In genomic region chr2:28000287-28000686, GRCh38 we compare ENCODE assay signal across 22 cellular contexts.
A peak's percentile ranks its signal among the peaks of the same experiment; 100 is the strongest.
DNase-seq lines count a peak whose midpoint lies in the region; ATAC-seq and TF ChIP-seq lines count a peak whose summit lies in the region.
"Had no signal": no experiment of that assay in that cellular context is flagged by ENCODE, and none has a peak within 500 bp of the region (broad histone marks: within the 10 kb centered on the region; RNA-seq: fewer than 3 reads in every experiment).

No MANE protein-coding gene starts in this region.

- H3K36me3 Mint-ChIP-seq in activated CD8-positive, alpha-beta memory T cell treated with anti-CD3 and anti-CD28 coated beads, Interleukin-2, amount 10 ng/mL, durations not matched to agents 7 days and 5 days: peaks cover 39% of the 10 kb centered on the region
- H3K36me3 Mint-ChIP-seq in natural killer cell treated with Interleukin-12 subunit alpha and Interleukin-12 subunit beta and Interleukin-15 and Interleukin-18, amount 100 ng/mL, for 72 hours: peaks cover 8% of the 10 kb centered on the region
- no peaks in the 10 kb centered on the region for H3K36me3 Mint-ChIP-seq in natural killer cell
- peaks cover 22% of the 10 kb centered on the region for H3K36me3 Mint-ChIP-seq in stimulated activated effector memory CD8-positive, alpha-beta T cell treated with anti-CD3 and anti-CD28 coated beads, Interleukin-12 subunit alpha, Interleukin-12 subunit beta, amount 100 ng/mL, for 72 hours

- intact Hi-C loops in natural killer cell (cut with micrococcal nuclease): no loop called here

- no peak overlapping the region for H3K27ac Mint-ChIP-seq in activated CD8-positive, alpha-beta memory T cell treated with anti-CD3 and anti-CD28 coated beads, Interleukin-2, amount 10 ng/mL, durations not matched to agents 7 days and 5 days
- H3K27ac Mint-ChIP-seq in natural killer cell treated with Interleukin-12 subunit alpha and Interleukin-12 subunit beta and Interleukin-15 and Interleukin-18, amount 100 ng/mL, for 72 hours: no peak overlapping the region
- no peak overlapping the region for H3K27ac Mint-ChIP-seq in natural killer cell
- H3K27ac Mint-ChIP-seq in stimulated activated effector memory CD8-positive, alpha-beta T cell treated with anti-CD3 and anti-CD28 coated beads, Interleukin-12 subunit alpha, Interleukin-12 subunit beta, amount 100 ng/mL, for 72 hours: no peak overlapping the region
- H3K27ac Mint-ChIP-seq: CD14-positive monocyte; CD4-positive, alpha-beta T cell had no signal

- peaks cover 33% of the 10 kb centered on the region for H3K4me1 Mint-ChIP-seq in activated CD8-positive, alpha-beta memory T cell treated with anti-CD3 and anti-CD28 coated beads, Interleukin-2, amount 10 ng/mL, durations not matched to agents 7 days and 5 days
- peaks cover 13 to 46% of the 10 kb centered on the region in 2 donors for H3K4me1 Mint-ChIP-seq in natural killer cell treated with Interleukin-12 subunit alpha and Interleukin-12 subunit beta and Interleukin-15 and Interleukin-18, amount 100 ng/mL, for 72 hours (ENCODE audit: low read depth in 2 of 2)
- H3K4me1 Mint-ChIP-seq in natural killer cell: peaks cover 18 to 33% of the 10 kb centered on the region in 2 donors
- peaks cover 51% of the 10 kb centered on the region for H3K4me1 Mint-ChIP-seq in stimulated activated effector memory CD8-positive, alpha-beta T cell treated with anti-CD3 and anti-CD28 coated beads, Interleukin-12 subunit alpha, Interleukin-12 subunit beta, amount 100 ng/mL, for 72 hours

- no peak for DNase-seq in activated CD4-positive, CD25-positive, alpha-beta regulatory T cell treated with anti-CD3 and anti-CD28 coated beads, Interleukin-2, amount 50 U/mL, for 72 hours
- no peak for DNase-seq in activated CD8-positive, alpha-beta memory T cell treated with anti-CD3 and anti-CD28 coated beads, Interleukin-2, amount 10 ng/mL, durations not matched to agents 7 days and 5 days
- no peak for DNase-seq in activated CD8-positive, alpha-beta memory T cell treated with anti-CD3 and anti-CD28 coated beads, Interleukin-2, amount 50 U/mL, for 48 hours
- no peak for DNase-seq in natural killer cell treated with Interleukin-12 subunit alpha and Interleukin-12 subunit beta and Interleukin-15 and Interleukin-18, amount 100 ng/mL, for 72 hours (ENCODE audit: low spot score)
- no peak for DNase-seq in natural killer cell
- DNase-seq in stimulated activated effector memory CD8-positive, alpha-beta T cell treated with anti-CD3 and anti-CD28 coated beads, Interleukin-12 subunit alpha, Interleukin-12 subunit beta, amount 100 ng/mL, for 72 hours (ENCODE audit: low spot score in 2 of 2): no peak
- no peak for DNase-seq in activated effector memory CD4-positive, alpha-beta T cell treated with Interleukin-2 at 50 U/mL for 16 hours
- DNase-seq: ACHN; AML-193; BE2C; CD4-positive, alpha-beta T cell; CD8-positive, alpha-beta memory T cell; DMS 273 treated with DMSO at 0.1 percent for 48 hours; DMS79; EL; GDM1; GM23248; H7; HCEC 1CT had no signal

- H3K27me3 Mint-ChIP-seq in activated CD8-positive, alpha-beta memory T cell treated with anti-CD3 and anti-CD28 coated beads, Interleukin-2, amount 10 ng/mL, durations not matched to agents 7 days and 5 days: no peaks in the 10 kb centered on the region
- H3K27me3 Mint-ChIP-seq in natural killer cell treated with Interleukin-12 subunit alpha and Interleukin-12 subunit beta and Interleukin-15 and Interleukin-18, amount 100 ng/mL, for 72 hours: no peaks in the 10 kb centered on the region
- H3K27me3 Mint-ChIP-seq in natural killer cell (ENCODE audit: low read depth in 2 of 2): no peaks in the 10 kb centered on the region
- H3K27me3 Mint-ChIP-seq: CD4-positive, alpha-beta T cell; CD8-positive, alpha-beta memory T cell had no signal

- H3K4me3 Mint-ChIP-seq in activated CD8-positive, alpha-beta memory T cell treated with anti-CD3 and anti-CD28 coated beads, Interleukin-2, amount 10 ng/mL, durations not matched to agents 7 days and 5 days: no peak overlapping the region
- peak overlapping the region; percentile 15 for H3K4me3 Mint-ChIP-seq in natural killer cell treated with Interleukin-12 subunit alpha and Interleukin-12 subunit beta and Interleukin-15 and Interleukin-18, amount 100 ng/mL, for 72 hours
- H3K4me3 Mint-ChIP-seq in natural killer cell: no peak overlapping the region
- no peak overlapping the region for H3K4me3 Mint-ChIP-seq in stimulated activated effector memory CD8-positive, alpha-beta T cell treated with anti-CD3 and anti-CD28 coated beads, Interleukin-12 subunit alpha, Interleukin-12 subunit beta, amount 100 ng/mL, for 72 hours
- H3K4me3 Mint-ChIP-seq: CD14-positive monocyte; CD4-positive, alpha-beta T cell; CD8-positive, alpha-beta memory T cell had no signal

- CTCF ChIA-PET in activated CD8-positive, alpha-beta memory T cell treated with anti-CD3 and anti-CD28 coated beads, Interleukin-2, amount 10 ng/mL, durations not matched to agents 7 days and 5 days (lab: Charles Lee): no interaction called here

- no peak for TF ChIP-seq CTCF in natural killer cell (IDR thresholded peaks at IDR 0.05)

- peaks cover 4% of the 10 kb centered on the region for H3K9me3 Mint-ChIP-seq in activated CD8-positive, alpha-beta memory T cell treated with anti-CD3 and anti-CD28 coated beads, Interleukin-2, amount 10 ng/mL, durations not matched to agents 7 days and 5 days (ENCODE audit: low read depth)
- H3K9me3 Mint-ChIP-seq in natural killer cell treated with Interleukin-12 subunit alpha and Interleukin-12 subunit beta and Interleukin-15 and Interleukin-18, amount 100 ng/mL, for 72 hours: peaks cover 3% of the 10 kb centered on the region
- H3K9me3 Mint-ChIP-seq in natural killer cell: no peaks in the 10 kb centered on the region
- peaks cover 3% of the 10 kb centered on the region for H3K9me3 Mint-ChIP-seq in stimulated activated effector memory CD8-positive, alpha-beta T cell treated with anti-CD3 and anti-CD28 coated beads, Interleukin-12 subunit alpha, Interleukin-12 subunit beta, amount 100 ng/mL, for 72 hours
- H3K9me3 Mint-ChIP-seq: CD4-positive, alpha-beta T cell; CD8-positive, alpha-beta memory T cell had no signal

- peak; percentile 31 to 48 for ATAC-seq in activated CD4-positive, CD25-positive, alpha-beta regulatory T cell treated with anti-CD3 and anti-CD28 coated beads, Interleukin-2, amount 50 U/mL, for 24 hours
- peak; percentile 46 for ATAC-seq in activated CD8-positive, alpha-beta memory T cell treated with anti-CD3 and anti-CD28 coated beads, Interleukin-2, amount 10 ng/mL, durations not matched to agents 7 days and 5 days
- ATAC-seq in natural killer cell treated with Interleukin-12 subunit alpha and Interleukin-12 subunit beta and Interleukin-15 and Interleukin-18, amount 100 ng/mL, for 72 hours: peak in 1 of 2 donors; percentile 64
- ATAC-seq in natural killer cell: no peak
- peak; percentile 91 for ATAC-seq in stimulated activated effector memory CD8-positive, alpha-beta T cell treated with anti-CD3 and anti-CD28 coated beads, Interleukin-12 subunit alpha, Interleukin-12 subunit beta, amount 100 ng/mL, for 72 hours
- ATAC-seq: GM12878 had no signal

Comparison
In these comparisons a context has a peak if more than half of its experiments do, and no peak if none do; other contexts are left out.
1. ATAC-seq: peak in activated CD4-positive, CD25-positive, alpha-beta regulatory T cell treated with anti-CD3 and anti-CD28 coated beads, Interleukin-2, amount 50 U/mL, for 24 hours (2 of 2), activated CD8-positive, alpha-beta memory T cell treated with anti-CD3 and anti-CD28 coated beads, Interleukin-2, amount 10 ng/mL, durations not matched to agents 7 days and 5 days (single experiment) and stimulated activated effector memory CD8-positive, alpha-beta T cell treated with anti-CD3 and anti-CD28 coated beads, Interleukin-12 subunit alpha, Interleukin-12 subunit beta, amount 100 ng/mL, for 72 hours (single experiment); none in natural killer cell (0 of 3).